ENCODE assay signal across 20 cellular contexts in genomic region chr2:172613610-172614231, GRCh38. TPM values are rescaled to one million over a fixed set of nuclear protein-coding genes. Genes with fewer than 3 reads are reported as not detected.
DNase-seq lines count a peak whose midpoint lies in the region; ATAC-seq and TF ChIP-seq lines count a peak whose summit lies in the region.
"Had no signal": no experiment of that assay in that cellular context is flagged by ENCODE, and none has a peak within 500 bp of the region (broad histone marks: within the 10 kb centered on the region; RNA-seq: fewer than 3 reads in every experiment).

No MANE protein-coding gene starts in this region.

- no peaks in the 10 kb centered on the region for H3K4me1 ChIP-seq in mucosa of descending colon (ENCODE audit: low read depth)
- H3K4me1 ChIP-seq: thyroid gland had no signal

- TF ChIP-seq CTCF in AG09319 (IDR thresholded peaks at IDR 0.05; ENCODE audit: low read depth, low read length) (peak; percentile 2), HFF-Myc (IDR thresholded peaks at IDR 0.05; ENCODE audit: low read depth, low read length, missing control alignments) (peak; percentile 34), choroid plexus epithelial cell (conservative IDR thresholded peaks at IDR 0.05; ENCODE audit: low read depth, low read length) (peak; percentile 40), mucosa of descending colon (IDR thresholded peaks at IDR 0.05) (no peak)

- ATAC-seq in mucosa of descending colon (peak; percentile 73), GM19467 (IDR thresholded peaks at IDR 0.05; ENCODE audit: unreplicated experiment) (no peak)

- intact Hi-C loops in mucosa of descending colon (cut with DNase I, micrococcal nuclease) = no loop called here

- H3K9me3 ChIP-seq in mucosa of descending colon = no peaks in the 10 kb centered on the region
- H3K9me3 ChIP-seq: SK-N-SH, thyroid gland had no signal

- H3K36me3 ChIP-seq in mucosa of descending colon (ENCODE audit: low read depth) = no peaks in the 10 kb centered on the region
- H3K36me3 ChIP-seq: thyroid gland, WERI-Rb-1 had no signal

- DNase-seq in AG09319 (ENCODE audit: extremely low read depth, low read depth) (no peak), HFF-Myc (ENCODE audit: extremely low read depth, low read depth) (no peak), choroid plexus epithelial cell (ENCODE audit: low read depth) (peak; percentile 21), mucosa of descending colon (peak in 2 of 3 donors; percentile 19 to 29), midbrain (lab: John Stamatoyannopoulos, UW) (no peak), foreskin melanocyte (no peak)
- DNase-seq: activated CD4-positive, alpha-beta T cell treated with anti-CD3 and anti-CD28 coated beads, Interleukin-2, amount 50 U/mL, for 48 hours; activated gamma-delta T cell; activated T-cell treated with anti-CD3 and anti-CD28 coated beads for 4 hours; AML-193; amniotic stem cell; caudate nucleus; dorsolateral prefrontal cortex; NCI-H146; stimulated activated CD4-positive, alpha-beta T cell treated with anti-CD3 and anti-CD28 coated beads, Interleukin-2, amount 100 ng/mL, for 24 hours; stimulated activated naive CD4-positive, alpha-beta T cell; thyroid gland had no signal

- H3K4me3 ChIP-seq in HFF-Myc (replicated peaks; ENCODE audit: low read depth, low read length) (no peak overlapping the region), choroid plexus epithelial cell (ENCODE audit: low read depth, low read length) (no peak overlapping the region), mucosa of descending colon (no peak overlapping the region)
- H3K4me3 ChIP-seq: dorsolateral prefrontal cortex, thyroid gland had no signal

RNA-seq across cellular contexts. Expression of gene PDK1, which starts 57.8 kb away (rescaled TPM):
- 10 to 100 TPM; 11.6 to 16.5 (median 14.7) TPM for total RNA-seq in mucosa of descending colon

Comparison
In these comparisons a context has a peak if more than half of its experiments do, and no peak if none do; other contexts are left out.
1. DNase-seq: peak in choroid plexus epithelial cell (single experiment) and mucosa of descending colon (2 of 3); none in AG09319 (single experiment), HFF-Myc (single experiment), midbrain (single experiment) and foreskin melanocyte (single experiment).